In the genomic region with DNA sequence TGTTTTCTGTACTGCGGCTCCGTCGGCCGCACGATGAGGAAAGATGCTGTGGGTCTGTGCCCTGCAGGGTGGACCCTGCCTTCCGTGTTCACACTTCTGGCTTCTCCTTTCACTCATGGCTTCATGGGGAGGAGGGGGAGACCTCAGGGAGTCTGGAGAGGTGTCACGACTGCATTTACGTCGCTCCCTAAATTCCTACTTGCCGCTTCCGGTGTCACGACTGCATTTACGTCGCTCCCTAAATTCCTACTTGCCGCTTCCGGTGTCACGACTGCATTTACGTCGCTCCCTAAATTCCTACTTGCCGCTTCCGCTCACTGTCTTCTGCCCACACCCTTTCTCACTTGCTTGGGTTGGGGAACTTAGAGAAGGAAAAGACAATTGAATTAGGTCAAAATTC, we compare ENCODE assay signal across 2 cellular contexts.
TF ChIP-seq lines count a peak whose summit lies in the region.
"Not testable (repeated sequence)": the region's sequence is repeated elsewhere in the genome, so short reads cannot be mapped to it uniquely, and the experiment has no call there.

No MANE protein-coding gene starts in this region.

TF ChIP-seq in GM23338, 12 proteins besides CTCF, POLR2A, EP300 and RAD21:
- peak; percentile 65 for TF ChIP-seq JUNB (IDR thresholded peaks at IDR 0.05; ENCODE audit: unreplicated experiment)

TF ChIP-seq in K562, 482 proteins besides CTCF, POLR2A, EP300 and RAD21:
- peak; percentile 78 for TF ChIP-seq GABPA (tag; conservative IDR thresholded peaks at IDR 0.05; ENCODE audit: low read depth)
- TF ChIP-seq, protein P1, sequence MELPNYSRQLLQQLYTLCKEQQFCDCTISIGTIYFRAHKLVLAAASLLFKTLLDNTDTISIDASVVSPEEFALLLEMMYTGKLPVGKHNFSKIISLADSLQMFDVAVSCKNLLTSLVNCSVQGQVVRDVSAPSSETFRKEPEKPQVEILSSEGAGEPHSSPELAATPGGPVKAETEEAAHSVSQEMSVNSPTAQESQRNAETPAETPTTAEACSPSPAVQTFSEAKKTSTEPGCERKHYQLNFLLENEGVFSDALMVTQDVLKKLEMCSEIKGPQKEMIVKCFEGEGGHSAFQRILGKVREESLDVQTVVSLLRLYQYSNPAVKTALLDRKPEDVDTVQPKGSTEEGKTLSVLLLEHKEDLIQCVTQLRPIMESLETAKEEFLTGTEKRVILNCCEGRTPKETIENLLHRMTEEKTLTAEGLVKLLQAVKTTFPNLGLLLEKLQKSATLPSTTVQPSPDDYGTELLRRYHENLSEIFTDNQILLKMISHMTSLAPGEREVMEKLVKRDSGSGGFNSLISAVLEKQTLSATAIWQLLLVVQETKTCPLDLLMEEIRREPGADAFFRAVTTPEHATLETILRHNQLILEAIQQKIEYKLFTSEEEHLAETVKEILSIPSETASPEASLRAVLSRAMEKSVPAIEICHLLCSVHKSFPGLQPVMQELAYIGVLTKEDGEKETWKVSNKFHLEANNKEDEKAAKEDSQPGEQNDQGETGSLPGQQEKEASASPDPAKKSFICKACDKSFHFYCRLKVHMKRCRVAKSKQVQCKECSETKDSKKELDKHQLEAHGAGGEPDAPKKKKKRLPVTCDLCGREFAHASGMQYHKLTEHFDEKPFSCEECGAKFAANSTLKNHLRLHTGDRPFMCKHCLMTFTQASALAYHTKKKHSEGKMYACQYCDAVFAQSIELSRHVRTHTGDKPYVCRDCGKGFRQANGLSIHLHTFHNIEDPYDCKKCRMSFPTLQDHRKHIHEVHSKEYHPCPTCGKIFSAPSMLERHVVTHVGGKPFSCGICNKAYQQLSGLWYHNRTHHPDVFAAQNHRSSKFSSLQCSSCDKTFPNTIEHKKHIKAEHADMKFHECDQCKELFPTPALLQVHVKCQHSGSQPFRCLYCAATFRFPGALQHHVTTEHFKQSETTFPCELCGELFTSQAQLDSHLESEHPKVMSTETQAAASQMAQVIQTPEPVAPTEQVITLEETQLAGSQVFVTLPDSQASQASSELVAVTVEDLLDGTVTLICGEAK (IDR thresholded peaks at IDR 0.05): peak; percentile 80
- TF ChIP-seq, protein P1 (CRISPR knock-in tag; IDR thresholded peaks at IDR 0.05): not testable (repeated sequence)
- peak; percentile 53; the same call in 1 of the 2 replicates for TF ChIP-seq EHMT2 (IDR thresholded peaks at IDR 0.05)
